ENCODE assay signal across 1 cellular context in genomic region chr20:25254986-25255680, GRCh38.
TF ChIP-seq lines count a peak whose summit lies in the region.

No MANE protein-coding gene starts in this region.

TF ChIP-seq in H1, 55 proteins besides CTCF, POLR2A, EP300 and RAD21:
- TF ChIP-seq KDM4A (IDR thresholded peaks at IDR 0.05; ENCODE audit: low read depth, low read length, severe bottlenecking) (no peak), FOSL1 (IDR thresholded peaks at IDR 0.05; ENCODE audit: insufficient read depth, low read depth, low read length) (no peak), RXRA (IDR thresholded peaks at IDR 0.05; ENCODE audit: insufficient read depth, low read depth, low read length) (no peak), BACH1 (IDR thresholded peaks at IDR 0.05; ENCODE audit: low read length) (no peak), ATF3 (IDR thresholded peaks at IDR 0.05; ENCODE audit: insufficient read depth, low read depth, low read length) (no peak), SP4 (IDR thresholded peaks at IDR 0.05; ENCODE audit: low read length) (no peak), TCF12 (IDR thresholded peaks at IDR 0.05; ENCODE audit: low read depth, low read length) (no peak), SP1 (IDR thresholded peaks at IDR 0.05; ENCODE audit: low read depth, low read length) (no peak), BRCA1 (IDR thresholded peaks at IDR 0.05; ENCODE audit: low read depth, low read length) (no peak), CHD2 (IDR thresholded peaks at IDR 0.05; ENCODE audit: low read length) (no peak), TEAD4 (IDR thresholded peaks at IDR 0.05; ENCODE audit: low read depth, low read length) (no peak), ZNF274 (IDR thresholded peaks at IDR 0.05; ENCODE audit: borderline replicate concordance, extremely low read depth, low read length) (no peak), CBX8 (IDR thresholded peaks at IDR 0.05; ENCODE audit: borderline replicate concordance, low read depth, low read length) (no peak), HDAC2 (IDR thresholded peaks at IDR 0.05; ENCODE audit: borderline replicate concordance in 1 of 2, low read depth in 2 of 2, low read length in 2 of 2) (no peak), EGR1 (IDR thresholded peaks at IDR 0.05; ENCODE audit: borderline replicate concordance, low read depth, low read length) (no peak), KDM1A (IDR thresholded peaks at IDR 0.05; ENCODE audit: borderline replicate concordance, low read length) (no peak), RFX5 (IDR thresholded peaks at IDR 0.05; ENCODE audit: borderline replicate concordance, low read depth, low read length) (no peak), CEBPB (IDR thresholded peaks at IDR 0.05; ENCODE audit: low read depth, low read length) (no peak), JUN (IDR thresholded peaks at IDR 0.05; ENCODE audit: low read depth, low read length) (no peak), CHD1 (IDR thresholded peaks at IDR 0.05; ENCODE audit: low read depth, low read length) (no peak)
